In the genomic region with DNA sequence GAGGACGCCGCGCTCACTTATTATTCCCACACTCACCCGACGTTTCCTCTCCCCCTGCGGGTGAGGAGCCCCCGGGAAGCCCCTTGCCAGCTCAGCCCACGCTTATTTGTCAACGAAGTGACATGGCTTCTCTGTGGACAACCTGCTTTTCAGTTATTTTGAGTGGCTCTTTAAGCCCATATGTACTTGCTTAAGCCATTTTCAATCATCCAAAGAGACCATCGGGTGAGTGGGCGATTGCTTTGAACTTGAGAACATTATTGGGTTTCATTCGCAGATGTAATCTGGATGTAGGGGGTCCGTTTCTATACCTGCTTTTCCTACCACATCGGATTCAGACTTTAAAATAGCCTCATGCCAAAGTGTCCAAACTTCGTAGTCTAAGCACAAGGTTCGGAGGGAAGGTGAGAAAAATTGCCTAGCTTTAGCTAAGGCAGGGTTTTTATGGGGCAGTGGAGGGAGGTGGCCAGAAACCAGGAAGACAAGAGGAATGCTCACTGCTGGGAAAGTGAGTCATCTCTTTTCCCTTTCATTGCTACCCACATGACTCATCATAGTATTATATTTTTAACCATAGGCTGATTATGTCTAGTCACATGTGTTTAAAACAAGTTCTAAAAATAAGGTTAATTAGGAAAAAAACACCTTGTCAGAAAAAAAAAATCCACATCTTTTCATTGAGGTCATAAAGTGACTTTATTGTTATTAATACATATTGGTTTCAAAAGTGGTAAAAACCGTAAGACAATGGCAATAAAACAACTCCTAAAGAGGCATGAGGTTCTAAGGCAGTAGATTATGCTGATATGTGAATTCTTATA, we compare ENCODE assay signal across 1 cellular context.
A peak's percentile ranks its signal among the peaks of the same experiment; 100 is the strongest.
TF ChIP-seq lines count a peak whose summit lies in the region.

No MANE protein-coding gene starts in this region.

TF ChIP-seq in HEK293, 187 proteins besides CTCF, POLR2A, EP300 and RAD21 (continued from another document and continues in another):
- TF ChIP-seq ZNF280D (tag by site-specific recombination; IDR thresholded peaks at IDR 0.05) (no peak), ZNF311 (tag by site-specific recombination; IDR thresholded peaks at IDR 0.05; ENCODE audit: borderline replicate concordance) (no peak), ZNF530 (tag by site-specific recombination; IDR thresholded peaks at IDR 0.05; ENCODE audit: low read depth) (no peak), ZNF350 (tag by site-specific recombination; IDR thresholded peaks at IDR 0.05) (no peak), ZNF132 (tag by site-specific recombination; IDR thresholded peaks at IDR 0.05; ENCODE audit: borderline replicate concordance) (no peak), ZNF426 (tag by site-specific recombination; IDR thresholded peaks at IDR 0.05) (no peak), ZNF768 (tag by site-specific recombination; IDR thresholded peaks at IDR 0.05) (no peak), ZNF366 (tag by site-specific recombination; conservative IDR thresholded peaks at IDR 0.05) (peak; percentile 93), ZNF501 (tag by site-specific recombination; IDR thresholded peaks at IDR 0.05) (no peak), ZNF138 (tag by site-specific recombination; IDR thresholded peaks at IDR 0.05; ENCODE audit: borderline replicate concordance) (no peak), MYNN (tag by site-specific recombination; IDR thresholded peaks at IDR 0.05; ENCODE audit: borderline replicate concordance) (no peak), ZSCAN30 (tag by site-specific recombination; IDR thresholded peaks at IDR 0.05) (peak; percentile 26; the same call in 1 of the 2 replicates), ZNF596 (tag by site-specific recombination; IDR thresholded peaks at IDR 0.05) (no peak), ZNF175 (tag by site-specific recombination; IDR thresholded peaks at IDR 0.05) (no peak), ZNF394 (tag by site-specific recombination; IDR thresholded peaks at IDR 0.05; ENCODE audit: borderline replicate concordance) (peak; percentile 37; the same call in 1 of the 2 replicates), ZNF777 (tag by site-specific recombination; IDR thresholded peaks at IDR 0.05; ENCODE audit: borderline replicate concordance) (no peak), ZNF341 (tag by site-specific recombination; IDR thresholded peaks at IDR 0.05; ENCODE audit: low read depth) (peak; percentile 91), ZNF221 (tag by site-specific recombination; IDR thresholded peaks at IDR 0.05; ENCODE audit: borderline replicate concordance) (no peak), ZNF416 (tag by site-specific recombination; IDR thresholded peaks at IDR 0.05) (no peak), ZEB2 (tag by site-specific recombination; IDR thresholded peaks at IDR 0.05) (peak; percentile 93), PRDM2 (tag by site-specific recombination; IDR thresholded peaks at IDR 0.05; ENCODE audit: borderline replicate concordance) (no peak), GLI2 (tag by site-specific recombination; IDR thresholded peaks at IDR 0.05; ENCODE audit: borderline replicate concordance, low read depth) (no peak), EGR2 (tag by site-specific recombination; IDR thresholded peaks at IDR 0.05; ENCODE audit: low read depth) (peak; percentile 34; the same call in 1 of the 2 replicates), SP7 (tag by site-specific recombination; IDR thresholded peaks at IDR 0.05) (peak; percentile 87), ZNF514 (tag by site-specific recombination; IDR thresholded peaks at IDR 0.05) (no peak), ZSCAN16 (tag by site-specific recombination; IDR thresholded peaks at IDR 0.05) (no peak), KLF1 (tag by site-specific recombination; IDR thresholded peaks at IDR 0.05) (peak; percentile 24; the same call in 1 of the 2 replicates), SALL2 (tag by site-specific recombination; IDR thresholded peaks at IDR 0.05; ENCODE audit: borderline replicate concordance) (no peak), TRIM28 (IDR thresholded peaks at IDR 0.05; ENCODE audit: borderline replicate concordance, low read length) (no peak), ZNF529 (tag by site-specific recombination; IDR thresholded peaks at IDR 0.05; ENCODE audit: insufficient replicate concordance) (no peak)
- TF ChIP-seq, protein P1, sequence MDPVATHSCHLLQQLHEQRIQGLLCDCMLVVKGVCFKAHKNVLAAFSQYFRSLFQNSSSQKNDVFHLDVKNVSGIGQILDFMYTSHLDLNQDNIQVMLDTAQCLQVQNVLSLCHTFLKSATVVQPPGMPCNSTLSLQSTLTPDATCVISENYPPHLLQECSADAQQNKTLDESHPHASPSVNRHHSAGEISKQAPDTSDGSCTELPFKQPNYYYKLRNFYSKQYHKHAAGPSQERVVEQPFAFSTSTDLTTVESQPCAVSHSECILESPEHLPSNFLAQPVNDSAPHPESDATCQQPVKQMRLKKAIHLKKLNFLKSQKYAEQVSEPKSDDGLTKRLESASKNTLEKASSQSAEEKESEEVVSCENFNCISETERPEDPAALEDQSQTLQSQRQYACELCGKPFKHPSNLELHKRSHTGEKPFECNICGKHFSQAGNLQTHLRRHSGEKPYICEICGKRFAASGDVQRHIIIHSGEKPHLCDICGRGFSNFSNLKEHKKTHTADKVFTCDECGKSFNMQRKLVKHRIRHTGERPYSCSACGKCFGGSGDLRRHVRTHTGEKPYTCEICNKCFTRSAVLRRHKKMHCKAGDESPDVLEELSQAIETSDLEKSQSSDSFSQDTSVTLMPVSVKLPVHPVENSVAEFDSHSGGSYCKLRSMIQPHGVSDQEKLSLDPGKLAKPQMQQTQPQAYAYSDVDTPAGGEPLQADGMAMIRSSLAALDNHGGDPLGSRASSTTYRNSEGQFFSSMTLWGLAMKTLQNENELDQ (tag by site-specific recombination; IDR thresholded peaks at IDR 0.05; ENCODE audit: low read depth): no peak
- TF ChIP-seq, protein P2, sequence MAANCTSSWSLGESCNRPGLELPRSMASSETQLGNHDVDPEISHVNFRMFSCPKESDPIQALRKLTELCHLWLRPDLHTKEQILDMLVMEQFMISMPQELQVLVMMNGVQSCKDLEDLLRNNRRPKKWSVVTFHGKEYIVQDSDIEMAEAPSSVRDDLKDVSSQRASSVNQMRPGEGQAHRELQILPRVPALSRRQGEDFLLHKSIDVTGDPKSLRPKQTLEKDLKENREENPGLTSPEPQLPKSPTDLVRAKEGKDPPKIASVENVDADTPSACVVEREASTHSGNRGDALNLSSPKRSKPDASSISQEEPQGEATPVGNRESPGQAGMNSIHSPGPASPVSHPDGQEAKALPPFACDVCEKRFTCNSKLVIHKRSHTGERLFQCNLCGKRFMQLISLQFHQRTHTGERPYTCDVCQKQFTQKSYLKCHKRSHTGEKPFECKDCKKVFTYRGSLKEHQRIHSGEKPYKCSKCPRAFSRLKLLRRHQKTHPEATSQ (tag by site-specific recombination; IDR thresholded peaks at IDR 0.05): no peak
- TF ChIP-seq, protein P3, sequence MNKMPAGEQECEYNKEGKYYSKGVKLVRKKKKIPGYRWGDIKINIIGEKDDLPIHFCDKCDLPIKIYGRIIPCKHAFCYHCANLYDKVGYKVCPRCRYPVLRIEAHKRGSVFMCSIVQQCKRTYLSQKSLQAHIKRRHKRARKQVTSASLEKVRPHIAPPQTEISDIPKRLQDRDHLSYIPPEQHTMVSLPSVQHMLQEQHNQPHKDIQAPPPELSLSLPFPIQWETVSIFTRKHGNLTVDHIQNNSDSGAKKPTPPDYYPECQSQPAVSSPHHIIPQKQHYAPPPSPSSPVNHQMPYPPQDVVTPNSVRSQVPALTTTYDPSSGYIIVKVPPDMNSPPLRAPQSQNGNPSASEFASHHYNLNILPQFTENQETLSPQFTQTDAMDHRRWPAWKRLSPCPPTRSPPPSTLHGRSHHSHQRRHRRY (tag by site-specific recombination; IDR thresholded peaks at IDR 0.05): no peak
- TF ChIP-seq, protein P4, sequence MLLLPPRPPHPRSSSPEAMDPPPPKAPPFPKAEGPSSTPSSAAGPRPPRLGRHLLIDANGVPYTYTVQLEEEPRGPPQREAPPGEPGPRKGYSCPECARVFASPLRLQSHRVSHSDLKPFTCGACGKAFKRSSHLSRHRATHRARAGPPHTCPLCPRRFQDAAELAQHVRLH (tag by site-specific recombination; IDR thresholded peaks at IDR 0.05): no peak
- TF ChIP-seq, protein P5, sequence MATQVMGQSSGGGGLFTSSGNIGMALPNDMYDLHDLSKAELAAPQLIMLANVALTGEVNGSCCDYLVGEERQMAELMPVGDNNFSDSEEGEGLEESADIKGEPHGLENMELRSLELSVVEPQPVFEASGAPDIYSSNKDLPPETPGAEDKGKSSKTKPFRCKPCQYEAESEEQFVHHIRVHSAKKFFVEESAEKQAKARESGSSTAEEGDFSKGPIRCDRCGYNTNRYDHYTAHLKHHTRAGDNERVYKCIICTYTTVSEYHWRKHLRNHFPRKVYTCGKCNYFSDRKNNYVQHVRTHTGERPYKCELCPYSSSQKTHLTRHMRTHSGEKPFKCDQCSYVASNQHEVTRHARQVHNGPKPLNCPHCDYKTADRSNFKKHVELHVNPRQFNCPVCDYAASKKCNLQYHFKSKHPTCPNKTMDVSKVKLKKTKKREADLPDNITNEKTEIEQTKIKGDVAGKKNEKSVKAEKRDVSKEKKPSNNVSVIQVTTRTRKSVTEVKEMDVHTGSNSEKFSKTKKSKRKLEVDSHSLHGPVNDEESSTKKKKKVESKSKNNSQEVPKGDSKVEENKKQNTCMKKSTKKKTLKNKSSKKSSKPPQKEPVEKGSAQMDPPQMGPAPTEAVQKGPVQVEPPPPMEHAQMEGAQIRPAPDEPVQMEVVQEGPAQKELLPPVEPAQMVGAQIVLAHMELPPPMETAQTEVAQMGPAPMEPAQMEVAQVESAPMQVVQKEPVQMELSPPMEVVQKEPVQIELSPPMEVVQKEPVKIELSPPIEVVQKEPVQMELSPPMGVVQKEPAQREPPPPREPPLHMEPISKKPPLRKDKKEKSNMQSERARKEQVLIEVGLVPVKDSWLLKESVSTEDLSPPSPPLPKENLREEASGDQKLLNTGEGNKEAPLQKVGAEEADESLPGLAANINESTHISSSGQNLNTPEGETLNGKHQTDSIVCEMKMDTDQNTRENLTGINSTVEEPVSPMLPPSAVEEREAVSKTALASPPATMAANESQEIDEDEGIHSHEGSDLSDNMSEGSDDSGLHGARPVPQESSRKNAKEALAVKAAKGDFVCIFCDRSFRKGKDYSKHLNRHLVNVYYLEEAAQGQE (tag by site-specific recombination; IDR thresholded peaks at IDR 0.05): no peak
- TF ChIP-seq, protein P6, sequence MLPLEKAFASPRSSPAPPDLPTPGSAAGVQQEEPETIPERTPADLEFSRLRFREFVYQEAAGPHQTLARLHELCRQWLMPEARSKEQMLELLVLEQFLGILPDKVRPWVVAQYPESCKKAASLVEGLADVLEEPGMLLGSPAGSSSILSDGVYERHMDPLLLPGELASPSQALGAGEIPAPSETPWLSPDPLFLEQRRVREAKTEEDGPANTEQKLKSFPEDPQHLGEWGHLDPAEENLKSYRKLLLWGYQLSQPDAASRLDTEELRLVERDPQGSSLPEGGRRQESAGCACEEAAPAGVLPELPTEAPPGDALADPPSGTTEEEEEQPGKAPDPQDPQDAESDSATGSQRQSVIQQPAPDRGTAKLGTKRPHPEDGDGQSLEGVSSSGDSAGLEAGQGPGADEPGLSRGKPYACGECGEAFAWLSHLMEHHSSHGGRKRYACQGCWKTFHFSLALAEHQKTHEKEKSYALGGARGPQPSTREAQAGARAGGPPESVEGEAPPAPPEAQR (tag by site-specific recombination; IDR thresholded peaks at IDR 0.05): no peak
